ENCODE assay signal across 1 cellular context in genomic region chr2:189854956-189855355, GRCh38.
TF ChIP-seq lines count a peak whose summit lies in the region.

No MANE protein-coding gene starts in this region.

TF ChIP-seq in IMR-90, 13 proteins besides CTCF, POLR2A, EP300 and RAD21:
- TF ChIP-seq BHLHE40 (IDR thresholded peaks at IDR 0.05; ENCODE audit: low read depth, low read length): no peak
- TF ChIP-seq NFE2L2 (IDR thresholded peaks at IDR 0.05; ENCODE audit: low read depth, low read length): no peak
- TF ChIP-seq MAZ (IDR thresholded peaks at IDR 0.05; ENCODE audit: borderline replicate concordance, low read depth, low read length): no peak
- no peak for TF ChIP-seq RFX5 (IDR thresholded peaks at IDR 0.05; ENCODE audit: low read depth, low read length)
- no peak for TF ChIP-seq CHD1 (IDR thresholded peaks at IDR 0.05; ENCODE audit: low read depth, low read length)
- TF ChIP-seq, protein P1, sequence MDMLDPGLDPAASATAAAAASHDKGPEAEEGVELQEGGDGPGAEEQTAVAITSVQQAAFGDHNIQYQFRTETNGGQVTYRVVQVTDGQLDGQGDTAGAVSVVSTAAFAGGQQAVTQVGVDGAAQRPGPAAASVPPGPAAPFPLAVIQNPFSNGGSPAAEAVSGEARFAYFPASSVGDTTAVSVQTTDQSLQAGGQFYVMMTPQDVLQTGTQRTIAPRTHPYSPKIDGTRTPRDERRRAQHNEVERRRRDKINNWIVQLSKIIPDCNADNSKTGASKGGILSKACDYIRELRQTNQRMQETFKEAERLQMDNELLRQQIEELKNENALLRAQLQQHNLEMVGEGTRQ (IDR thresholded peaks at IDR 0.05; ENCODE audit: low read depth, low read length): no peak
- TF ChIP-seq CEBPB (IDR thresholded peaks at IDR 0.05; ENCODE audit: low read depth, low read length): no peak
- TF ChIP-seq SMC3 (IDR thresholded peaks at IDR 0.05; ENCODE audit: low read depth, low read length): no peak
- TF ChIP-seq, protein P2, sequence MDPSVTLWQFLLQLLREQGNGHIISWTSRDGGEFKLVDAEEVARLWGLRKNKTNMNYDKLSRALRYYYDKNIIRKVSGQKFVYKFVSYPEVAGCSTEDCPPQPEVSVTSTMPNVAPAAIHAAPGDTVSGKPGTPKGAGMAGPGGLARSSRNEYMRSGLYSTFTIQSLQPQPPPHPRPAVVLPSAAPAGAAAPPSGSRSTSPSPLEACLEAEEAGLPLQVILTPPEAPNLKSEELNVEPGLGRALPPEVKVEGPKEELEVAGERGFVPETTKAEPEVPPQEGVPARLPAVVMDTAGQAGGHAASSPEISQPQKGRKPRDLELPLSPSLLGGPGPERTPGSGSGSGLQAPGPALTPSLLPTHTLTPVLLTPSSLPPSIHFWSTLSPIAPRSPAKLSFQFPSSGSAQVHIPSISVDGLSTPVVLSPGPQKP (IDR thresholded peaks at IDR 0.05; ENCODE audit: borderline replicate concordance, low read depth, low read length): no peak
- no peak for TF ChIP-seq RCOR1 (IDR thresholded peaks at IDR 0.05; ENCODE audit: insufficient replicate concordance, low read length)
- TF ChIP-seq MAFK (IDR thresholded peaks at IDR 0.05; ENCODE audit: low read depth, low read length): no peak
- no peak for TF ChIP-seq MXI1 (IDR thresholded peaks at IDR 0.05; ENCODE audit: borderline replicate concordance, low read depth, low read length)
- no peak for TF ChIP-seq FOS (IDR thresholded peaks at IDR 0.05; ENCODE audit: low read depth, low read length)
